ENCODE assay signal across 18 cellular contexts in the genomic region with DNA sequence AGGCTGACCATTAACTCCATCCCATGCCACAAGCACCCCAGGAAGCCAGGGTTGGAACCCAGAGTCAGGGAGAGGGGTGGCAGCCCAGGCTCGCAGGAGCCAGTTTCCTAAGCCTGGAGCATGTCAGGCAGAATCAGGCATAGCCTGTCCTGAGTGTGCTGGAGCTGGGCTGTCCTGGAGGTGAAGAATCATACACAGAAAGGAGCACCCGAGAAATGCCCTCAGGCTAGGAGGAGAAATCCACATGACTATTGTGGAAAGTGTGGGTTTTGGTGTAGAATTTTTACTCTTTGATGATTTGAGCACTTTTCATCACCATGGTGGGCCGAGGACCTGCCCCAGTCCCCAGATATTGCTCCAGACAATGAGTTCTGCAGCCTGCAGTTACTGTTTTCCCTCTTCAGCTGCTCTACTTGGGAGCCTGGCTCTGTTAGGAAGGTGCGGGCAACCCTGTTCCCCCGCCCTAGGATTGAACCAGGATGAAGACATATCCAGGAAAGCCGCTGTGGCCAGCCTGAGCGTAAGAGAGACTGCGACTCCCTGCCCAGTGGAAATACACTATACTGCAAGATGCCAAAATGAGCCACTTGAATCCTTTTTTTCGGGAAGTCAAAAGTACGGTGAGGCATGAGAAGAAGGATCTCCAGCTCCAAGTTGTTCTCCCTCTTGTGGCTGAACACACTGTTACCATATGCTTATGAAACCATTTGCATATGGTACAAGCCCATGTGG. TPM values are rescaled to one million over a fixed set of nuclear protein-coding genes. Genes with fewer than 3 reads are reported as not detected.
DNase-seq lines count a peak whose midpoint lies in the region; ATAC-seq and TF ChIP-seq lines count a peak whose summit lies in the region.
"Had no signal": no experiment of that assay in that cellular context is flagged by ENCODE, and none has a peak within 500 bp of the region (broad histone marks: within the 10 kb centered on the region; RNA-seq: fewer than 3 reads in every experiment).

No MANE protein-coding gene starts in this region.

- no peaks in the 10 kb centered on the region for H3K27me3 ChIP-seq in A673 (replicated peaks; ENCODE audit: insufficient read depth, low read depth, low read length, poor library complexity)
- peaks cover 10% of the 10 kb centered on the region for H3K27me3 ChIP-seq in foreskin keratinocyte

- H3K4me3 Mint-ChIP-seq in natural killer cell treated with Interleukin-12 subunit alpha and Interleukin-12 subunit beta and Interleukin-15 and Interleukin-18, amount 100 ng/mL, for 72 hours, result no peak overlapping the region
- H3K4me3 Mint-ChIP-seq: activated T-helper 17 cell treated with anti-CD3 and anti-CD28 coated beads, Interleukin-2, amount 50 U/mL, for 72 hours; brain; CD14-positive monocyte; stimulated activated naive CD8-positive, alpha-beta T cell treated with anti-CD3 and anti-CD28 coated beads, Interleukin-15, Interleukin-2, amounts not matched to agents 100 ng/mL and 50 ng/mL, for 24 hours had no signal

- H3K36me3 ChIP-seq in A673 (ENCODE audit: insufficient read depth, low read length, poor library complexity, severe bottlenecking), result no peaks in the 10 kb centered on the region
- H3K36me3 ChIP-seq: HAP-1 had no signal

- H3K4me1 ChIP-seq in A673 (ENCODE audit: insufficient read depth, low read length, poor library complexity, severe bottlenecking) (no peaks in the 10 kb centered on the region), foreskin keratinocyte (no peaks in the 10 kb centered on the region)
- H3K4me1 ChIP-seq: psoas muscle had no signal

- intact Hi-C loops in A673 (cut with micrococcal nuclease; ENCODE audit: unreplicated experiment), result loop anchor here (10.0 kb wide), 1 partner anchor 327 kb away; no protein-coding TSS in a partner anchor

- no peak overlapping the region for H3K4me3 ChIP-seq in A673 (ENCODE audit: low read depth, low read length, poor library complexity, severe bottlenecking)
- H3K4me3 ChIP-seq: HAP-1, psoas muscle had no signal

- H3K27me3 Mint-ChIP-seq in natural killer cell treated with Interleukin-12 subunit alpha and Interleukin-12 subunit beta and Interleukin-15 and Interleukin-18, amount 100 ng/mL, for 72 hours, result peaks cover 13 to 29% of the 10 kb centered on the region in 2 donors

- no TSS peak for BruUV-seq in A673 (replicated peaks; lab: Mats Ljungman, UMichigan)

- H3K9me3 Mint-ChIP-seq in natural killer cell treated with Interleukin-12 subunit alpha and Interleukin-12 subunit beta and Interleukin-15 and Interleukin-18, amount 100 ng/mL, for 72 hours, result no peaks in the 10 kb centered on the region
- H3K9me3 Mint-ChIP-seq: activated T-helper 17 cell treated with anti-CD3 and anti-CD28 coated beads, Interleukin-2, amount 50 U/mL, for 72 hours; brain; CD14-positive monocyte; stimulated activated naive CD8-positive, alpha-beta T cell treated with anti-CD3 and anti-CD28 coated beads, Interleukin-15, Interleukin-2, amounts not matched to agents 100 ng/mL and 50 ng/mL, for 24 hours had no signal

- no peaks in the 10 kb centered on the region for H3K9me3 ChIP-seq in A673 (ENCODE audit: low read depth, low read length, poor library complexity, severe bottlenecking)
- H3K9me3 ChIP-seq: HAP-1, psoas muscle had no signal

- 0 out of 2 replicates have a peak, but pooled peaks have one; percentile 26 for TF ChIP-seq CTCF in A673 (conservative IDR thresholded peaks at IDR 0.05; ENCODE audit: low read depth, low read length)
- no peak for TF ChIP-seq CTCF in foreskin keratinocyte (conservative IDR thresholded peaks at IDR 0.05)

- peaks cover 9 to 10% of the 10 kb centered on the region in 2 donors for H3K4me1 Mint-ChIP-seq in natural killer cell treated with Interleukin-12 subunit alpha and Interleukin-12 subunit beta and Interleukin-15 and Interleukin-18, amount 100 ng/mL, for 72 hours (ENCODE audit: low read depth in 2 of 2)
- H3K4me1 Mint-ChIP-seq: brain had no signal

- H3K36me3 Mint-ChIP-seq in natural killer cell treated with Interleukin-12 subunit alpha and Interleukin-12 subunit beta and Interleukin-15 and Interleukin-18, amount 100 ng/mL, for 72 hours, result no peaks in the 10 kb centered on the region
- H3K36me3 Mint-ChIP-seq: brain, CD14-positive monocyte had no signal

- CTCF ChIA-PET in A673 (lab: Charles Lee), result no interaction called here

- POLR2A ChIA-PET in A673 (lab: Charles Lee; ENCODE audit: low non-redundant PET), result no interaction called here

- H3K27ac ChIP-seq in A673 (ENCODE audit: low read depth, low read length, poor library complexity, severe bottlenecking) (no peak overlapping the region), foreskin keratinocyte (no peak overlapping the region), substantia nigra (ENCODE audit: low read depth, low read length, poor library complexity, severe bottlenecking) (no peak overlapping the region)
- H3K27ac ChIP-seq: psoas muscle had no signal

- H3K27ac Mint-ChIP-seq in natural killer cell treated with Interleukin-12 subunit alpha and Interleukin-12 subunit beta and Interleukin-15 and Interleukin-18, amount 100 ng/mL, for 72 hours, result no peak overlapping the region
- H3K27ac Mint-ChIP-seq: activated T-helper 17 cell treated with anti-CD3 and anti-CD28 coated beads, Interleukin-2, amount 50 U/mL, for 72 hours; brain; CD14-positive monocyte; stimulated activated naive CD8-positive, alpha-beta T cell treated with anti-CD3 and anti-CD28 coated beads, Interleukin-15, Interleukin-2, amounts not matched to agents 100 ng/mL and 50 ng/mL, for 24 hours had no signal

- peak; percentile 18 for ATAC-seq in foreskin keratinocyte
- ATAC-seq in natural killer cell treated with Interleukin-12 subunit alpha and Interleukin-12 subunit beta and Interleukin-15 and Interleukin-18, amount 100 ng/mL, for 72 hours, result no peak
- ATAC-seq: activated T-helper 17 cell treated with anti-CD3 and anti-CD28 coated beads, Interleukin-2, amount 50 U/mL, for 72 hours; psoas muscle had no signal

- DNase-seq in A673 (ENCODE audit: low spot score) (peak; percentile 26), ELF-1 (ENCODE audit: low read depth, low spot score) (peak; percentile 17), RPMI7951 (ENCODE audit: low read depth) (peak; percentile 71), foreskin keratinocyte (no peak), substantia nigra (lab: John Stamatoyannopoulos, UW) (no peak), iPS-NIHi7 (ENCODE audit: extremely low spot score) (no peak), NCI-H1105 (lab: John Stamatoyannopoulos, UW) (no peak)
- DNase-seq in natural killer cell treated with Interleukin-12 subunit alpha and Interleukin-12 subunit beta and Interleukin-15 and Interleukin-18, amount 100 ng/mL, for 72 hours (ENCODE audit: low spot score), result no peak
- DNase-seq: activated CD4-positive, alpha-beta T cell treated with anti-CD3 and anti-CD28 coated beads for 48 hours; midbrain; NCI-H1930; psoas muscle; stimulated activated CD4-positive, alpha-beta T cell treated with anti-CD3 and anti-CD28 coated beads, Interleukin-4, amount 100 ng/mL, for 4 hours had no signal

RNA-seq across cellular contexts. Expression of a gene that starts 29.0 kb away (rescaled TPM):
- 28.1 and 33.3 TPM in 2 replicates for total RNA-seq in A673 (2021)
- 10.4 and 14.7 TPM in 2 replicates for total RNA-seq in RPMI7951 (2014; rRNA removed; shearing (Covaris generic))
- 14.5 and 20.7 TPM in 2 replicates for total RNA-seq in foreskin keratinocyte
- polyA plus RNA-seq in foreskin keratinocyte, result 6.3 and 7.2 TPM in 2 replicates
- total RNA-seq in natural killer cell treated with Interleukin-12 subunit alpha and Interleukin-12 subunit beta and Interleukin-15 and Interleukin-18, amount 100 ng/mL, for 72 hours, result 10 to 100 TPM; 18.5 to 21.3 TPM

RNA-seq across cellular contexts. Expression of a gene that starts 42.1 kb away (rescaled TPM):
- total RNA-seq in A673 (2021) (not detected in 2 replicates), foreskin keratinocyte (not detected in 2 replicates)
- not detected in 2 replicates for total RNA-seq in RPMI7951 (2014; rRNA removed; shearing (Covaris generic))
- polyA plus RNA-seq in foreskin keratinocyte, result not detected in 2 replicates
- total RNA-seq in natural killer cell treated with Interleukin-12 subunit alpha and Interleukin-12 subunit beta and Interleukin-15 and Interleukin-18, amount 100 ng/mL, for 72 hours, result not detected
- total RNA-seq: activated T-helper 17 cell treated with anti-CD3 and anti-CD28 coated beads, Interleukin-2, amount 50 U/mL, for 72 hours had no signal
- polyA plus RNA-seq: CD14-positive monocyte had no signal

Comparison
In these comparisons a context has a peak if more than half of its experiments do, and no peak if none do; other contexts are left out.
1. DNase-seq: peak in A673 (single experiment), ELF-1 (single experiment) and RPMI7951 (single experiment); none in foreskin keratinocyte (0 of 2), natural killer cell treated with Interleukin-12 subunit alpha and Interleukin-12 subunit beta and Interleukin-15 and Interleukin-18, amount 100 ng/mL, for 72 hours (single experiment), substantia nigra (0 of 49), iPS-NIHi7 (single experiment) and NCI-H1105 (single experiment).